ENCODE assay signal across 2 cellular contexts in the genomic region with DNA sequence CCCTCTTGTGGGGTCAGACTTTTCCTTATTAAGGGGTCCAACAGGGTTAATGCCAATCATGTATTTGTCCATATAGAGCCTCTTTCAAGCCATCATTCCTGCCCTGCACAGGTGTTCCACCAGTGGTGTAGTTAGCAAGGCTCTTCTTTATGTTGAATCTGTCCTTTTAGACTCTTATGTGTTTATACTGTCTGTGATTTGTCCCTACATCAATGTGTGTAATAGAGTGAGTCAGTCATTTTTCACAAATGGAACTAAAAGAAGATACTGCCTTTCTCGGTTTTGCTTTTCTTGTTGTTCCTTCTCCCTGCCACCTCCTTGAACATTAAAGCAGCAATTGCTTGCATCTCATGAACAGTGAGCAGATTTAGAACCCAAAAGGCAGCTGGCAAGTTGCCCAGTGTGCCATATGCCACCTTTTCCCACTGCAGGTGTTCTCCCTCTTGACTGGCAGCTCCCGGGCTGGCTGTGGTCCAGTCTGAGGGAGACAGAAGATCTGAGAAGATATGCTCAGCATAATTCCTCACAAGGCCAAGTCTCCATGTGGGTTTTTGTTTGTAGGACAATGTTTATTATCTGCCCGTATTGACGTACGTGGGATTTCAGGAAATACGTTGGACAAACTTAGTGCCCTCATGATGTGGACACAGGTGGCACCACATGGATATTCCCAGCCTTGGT.
TF ChIP-seq lines count a peak whose summit lies in the region.

No MANE protein-coding gene starts in this region.

TF ChIP-seq in K562, 482 proteins besides CTCF, POLR2A, EP300 and RAD21 (continued from another document):
- TF ChIP-seq, protein P1, sequence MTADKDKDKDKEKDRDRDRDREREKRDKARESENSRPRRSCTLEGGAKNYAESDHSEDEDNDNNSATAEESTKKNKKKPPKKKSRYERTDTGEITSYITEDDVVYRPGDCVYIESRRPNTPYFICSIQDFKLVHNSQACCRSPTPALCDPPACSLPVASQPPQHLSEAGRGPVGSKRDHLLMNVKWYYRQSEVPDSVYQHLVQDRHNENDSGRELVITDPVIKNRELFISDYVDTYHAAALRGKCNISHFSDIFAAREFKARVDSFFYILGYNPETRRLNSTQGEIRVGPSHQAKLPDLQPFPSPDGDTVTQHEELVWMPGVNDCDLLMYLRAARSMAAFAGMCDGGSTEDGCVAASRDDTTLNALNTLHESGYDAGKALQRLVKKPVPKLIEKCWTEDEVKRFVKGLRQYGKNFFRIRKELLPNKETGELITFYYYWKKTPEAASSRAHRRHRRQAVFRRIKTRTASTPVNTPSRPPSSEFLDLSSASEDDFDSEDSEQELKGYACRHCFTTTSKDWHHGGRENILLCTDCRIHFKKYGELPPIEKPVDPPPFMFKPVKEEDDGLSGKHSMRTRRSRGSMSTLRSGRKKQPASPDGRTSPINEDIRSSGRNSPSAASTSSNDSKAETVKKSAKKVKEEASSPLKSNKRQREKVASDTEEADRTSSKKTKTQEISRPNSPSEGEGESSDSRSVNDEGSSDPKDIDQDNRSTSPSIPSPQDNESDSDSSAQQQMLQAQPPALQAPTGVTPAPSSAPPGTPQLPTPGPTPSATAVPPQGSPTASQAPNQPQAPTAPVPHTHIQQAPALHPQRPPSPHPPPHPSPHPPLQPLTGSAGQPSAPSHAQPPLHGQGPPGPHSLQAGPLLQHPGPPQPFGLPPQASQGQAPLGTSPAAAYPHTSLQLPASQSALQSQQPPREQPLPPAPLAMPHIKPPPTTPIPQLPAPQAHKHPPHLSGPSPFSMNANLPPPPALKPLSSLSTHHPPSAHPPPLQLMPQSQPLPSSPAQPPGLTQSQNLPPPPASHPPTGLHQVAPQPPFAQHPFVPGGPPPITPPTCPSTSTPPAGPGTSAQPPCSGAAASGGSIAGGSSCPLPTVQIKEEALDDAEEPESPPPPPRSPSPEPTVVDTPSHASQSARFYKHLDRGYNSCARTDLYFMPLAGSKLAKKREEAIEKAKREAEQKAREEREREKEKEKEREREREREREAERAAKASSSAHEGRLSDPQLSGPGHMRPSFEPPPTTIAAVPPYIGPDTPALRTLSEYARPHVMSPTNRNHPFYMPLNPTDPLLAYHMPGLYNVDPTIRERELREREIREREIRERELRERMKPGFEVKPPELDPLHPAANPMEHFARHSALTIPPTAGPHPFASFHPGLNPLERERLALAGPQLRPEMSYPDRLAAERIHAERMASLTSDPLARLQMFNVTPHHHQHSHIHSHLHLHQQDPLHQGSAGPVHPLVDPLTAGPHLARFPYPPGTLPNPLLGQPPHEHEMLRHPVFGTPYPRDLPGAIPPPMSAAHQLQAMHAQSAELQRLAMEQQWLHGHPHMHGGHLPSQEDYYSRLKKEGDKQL (CRISPR knock-in tag; IDR thresholded peaks at IDR 0.05; ENCODE audit: borderline replicate concordance) = no peak
TF ChIP-seq in K562: peak in this region for 1.

TF ChIP-seq in SK-N-SH treated with all-trans-retinoic acid at 6 μM for 48 hours, 23 proteins besides CTCF, POLR2A, EP300 and RAD21 (continued from another document):
- TF ChIP-seq, protein P2, sequence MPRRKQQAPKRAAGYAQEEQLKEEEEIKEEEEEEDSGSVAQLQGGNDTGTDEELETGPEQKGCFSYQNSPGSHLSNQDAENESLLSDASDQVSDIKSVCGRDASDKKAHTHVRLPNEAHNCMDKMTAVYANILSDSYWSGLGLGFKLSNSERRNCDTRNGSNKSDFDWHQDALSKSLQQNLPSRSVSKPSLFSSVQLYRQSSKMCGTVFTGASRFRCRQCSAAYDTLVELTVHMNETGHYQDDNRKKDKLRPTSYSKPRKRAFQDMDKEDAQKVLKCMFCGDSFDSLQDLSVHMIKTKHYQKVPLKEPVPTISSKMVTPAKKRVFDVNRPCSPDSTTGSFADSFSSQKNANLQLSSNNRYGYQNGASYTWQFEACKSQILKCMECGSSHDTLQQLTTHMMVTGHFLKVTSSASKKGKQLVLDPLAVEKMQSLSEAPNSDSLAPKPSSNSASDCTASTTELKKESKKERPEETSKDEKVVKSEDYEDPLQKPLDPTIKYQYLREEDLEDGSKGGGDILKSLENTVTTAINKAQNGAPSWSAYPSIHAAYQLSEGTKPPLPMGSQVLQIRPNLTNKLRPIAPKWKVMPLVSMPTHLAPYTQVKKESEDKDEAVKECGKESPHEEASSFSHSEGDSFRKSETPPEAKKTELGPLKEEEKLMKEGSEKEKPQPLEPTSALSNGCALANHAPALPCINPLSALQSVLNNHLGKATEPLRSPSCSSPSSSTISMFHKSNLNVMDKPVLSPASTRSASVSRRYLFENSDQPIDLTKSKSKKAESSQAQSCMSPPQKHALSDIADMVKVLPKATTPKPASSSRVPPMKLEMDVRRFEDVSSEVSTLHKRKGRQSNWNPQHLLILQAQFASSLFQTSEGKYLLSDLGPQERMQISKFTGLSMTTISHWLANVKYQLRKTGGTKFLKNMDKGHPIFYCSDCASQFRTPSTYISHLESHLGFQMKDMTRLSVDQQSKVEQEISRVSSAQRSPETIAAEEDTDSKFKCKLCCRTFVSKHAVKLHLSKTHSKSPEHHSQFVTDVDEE (CRISPR knock-in tag; IDR thresholded peaks at IDR 0.05) = no peak
- TF ChIP-seq CSDC2 (CRISPR knock-in tag; IDR thresholded peaks at IDR 0.05) (no peak), GLIS3 (CRISPR knock-in tag; IDR thresholded peaks at IDR 0.05) (no peak), ZNF565 (CRISPR knock-in tag; conservative IDR thresholded peaks at IDR 0.05; ENCODE audit: low read depth) (no peak), OSR1 (CRISPR knock-in tag; IDR thresholded peaks at IDR 0.05) (no peak)
- TF ChIP-seq, protein P3, sequence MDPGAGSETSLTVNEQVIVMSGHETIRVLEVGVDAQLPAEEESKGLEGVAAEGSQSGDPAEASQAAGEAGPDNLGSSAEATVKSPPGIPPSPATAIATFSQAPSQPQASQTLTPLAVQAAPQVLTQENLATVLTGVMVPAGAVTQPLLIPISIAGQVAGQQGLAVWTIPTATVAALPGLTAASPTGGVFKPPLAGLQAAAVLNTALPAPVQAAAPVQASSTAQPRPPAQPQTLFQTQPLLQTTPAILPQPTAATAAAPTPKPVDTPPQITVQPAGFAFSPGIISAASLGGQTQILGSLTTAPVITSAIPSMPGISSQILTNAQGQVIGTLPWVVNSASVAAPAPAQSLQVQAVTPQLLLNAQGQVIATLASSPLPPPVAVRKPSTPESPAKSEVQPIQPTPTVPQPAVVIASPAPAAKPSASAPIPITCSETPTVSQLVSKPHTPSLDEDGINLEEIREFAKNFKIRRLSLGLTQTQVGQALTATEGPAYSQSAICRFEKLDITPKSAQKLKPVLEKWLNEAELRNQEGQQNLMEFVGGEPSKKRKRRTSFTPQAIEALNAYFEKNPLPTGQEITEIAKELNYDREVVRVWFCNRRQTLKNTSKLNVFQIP (CRISPR knock-in tag; IDR thresholded peaks at IDR 0.05; ENCODE audit: borderline replicate concordance, low read depth) = no peak
